21 cellular contexts compared by ENCODE assay signal in genomic region chr9:21837501-21837900, GRCh38. TPM values are rescaled to one million over a fixed set of nuclear protein-coding genes. Genes with fewer than 3 reads are reported as not detected.
DNase-seq lines count a peak whose midpoint lies in the region; ATAC-seq, FAIRE-seq and TF ChIP-seq lines count a peak whose summit lies in the region.
"Had no signal": no experiment of that assay in that cellular context is flagged by ENCODE, and none has a peak within 500 bp of the region (broad histone marks: within the 10 kb centered on the region; RNA-seq: fewer than 3 reads in every experiment).

No MANE protein-coding gene starts in this region.

- H3K4me3 ChIP-seq in SK-N-SH (ENCODE audit: low read depth in 2 of 2, low read length in 1 of 2) (no peak overlapping the region), keratinocyte (ENCODE audit: control insufficient read depth in 2 of 3, extremely low read depth in 1 of 3, insufficient read depth in 2 of 3, low read depth in 1 of 3, low read length in 3 of 3) (no peak overlapping the region)

- no peaks in the 10 kb centered on the region for H3K9me1 ChIP-seq in keratinocyte (ENCODE audit: control insufficient read depth, extremely low read depth, insufficient read depth, low read length)

- no peak overlapping the region for H3K9ac ChIP-seq in SK-N-SH
- no peak overlapping the region for H3K9ac ChIP-seq in keratinocyte (ENCODE audit: control insufficient read depth, extremely low read depth, insufficient read depth, low read length)

- DNase-seq in SK-N-SH (no peak), astrocyte of the hippocampus (ENCODE audit: low read depth, low spot score) (peak; percentile 54), keratinocyte (ENCODE audit: low read depth, low spot score) (no peak), C1 segment of cervical spinal cord (lab: John Stamatoyannopoulos, UW) (no peak), EL (no peak), NCI-H748 treated with DMSO at 0.1 percent for 48 hours (lab: John Stamatoyannopoulos, UW) (no peak)
- DNase-seq in activated CD4-positive, CD25-positive, alpha-beta regulatory T cell (lab: John Stamatoyannopoulos, UW), result no peak
- DNase-seq: activated CD4-positive, alpha-beta T cell treated with anti-CD3 and anti-CD28 coated beads for 4 hours; activated naive CD4-positive, alpha-beta T cell treated with anti-CD3 and anti-CD28 coated beads for 36 hours; activated T-cell treated with anti-CD3 and anti-CD28 coated beads, Interleukin-2, amount 50 U/mL, for 72 hours; amygdala; BE2C; central memory CD4-positive, alpha-beta T cell; NCI-H510A; SIG-M5; trophoblast cell had no signal

- H3K9me2 ChIP-seq in SK-N-SH, result no peaks in the 10 kb centered on the region

- TF ChIP-seq CTCF in SK-N-SH (IDR thresholded peaks at IDR 0.05) (no peak), keratinocyte (optimal IDR thresholded peaks at IDR 0.05 in 1 of 3, IDR thresholded peaks at IDR 0.05 in 1 of 3, conservative IDR thresholded peaks at IDR 0.05 in 1 of 3; ENCODE audit: extremely low read depth in 1 of 3, insufficient read depth in 2 of 3, low read length in 3 of 3) (no peak)

- 96% methylated on average over 6 of the region's 6 CpGs for WGBS in SK-N-SH (ENCODE audit: low lambda C conversion rate)

- H2AFZ ChIP-seq in SK-N-SH (ENCODE audit: low read depth) (no peak overlapping the region), keratinocyte (ENCODE audit: control insufficient read depth, low read length) (no peak overlapping the region)

- CTCF ChIA-PET in SK-N-SH (lab: Yijun Ruan, JAX), result no interaction called here

- H3K9me3 ChIP-seq in SK-N-SH, result no peaks in the 10 kb centered on the region
- no peaks in the 10 kb centered on the region for H3K9me3 ChIP-seq in keratinocyte (ENCODE audit: control insufficient read depth, low read depth, low read length)
- H3K9me3 ChIP-seq: BE2C, neutrophil had no signal

- no peak for TF ChIP-seq RAD21 in SK-N-SH (IDR thresholded peaks at IDR 0.05; ENCODE audit: low read length)

- H3K4me2 ChIP-seq in SK-N-SH, result peak overlapping the region; percentile 50
- no peak overlapping the region for H3K4me2 ChIP-seq in keratinocyte (ENCODE audit: control insufficient read depth, extremely low read depth, insufficient read depth, low read depth, low read length)

- H4K20me1 ChIP-seq in SK-N-SH (ENCODE audit: insufficient read depth), result no peaks in the 10 kb centered on the region
- H4K20me1 ChIP-seq in keratinocyte (ENCODE audit: control insufficient read depth, extremely low read depth, insufficient read depth, low read length), result no peaks in the 10 kb centered on the region

- H3K27ac ChIP-seq in SK-N-SH (ENCODE audit: low read depth in 2 of 2, low read length in 1 of 2) (peak overlapping the region in 1 of 2 experiments; percentile 90; a peak in 3 of 4 replicates), keratinocyte (ENCODE audit: control insufficient read depth, insufficient read depth, low read length) (peak overlapping the region; percentile 6)
- H3K27ac ChIP-seq: neutrophil had no signal

- H3K27me3 ChIP-seq in SK-N-SH (ENCODE audit: insufficient read depth) (no peaks in the 10 kb centered on the region), keratinocyte (ENCODE audit: control insufficient read depth, extremely low read depth, insufficient read depth, low read length) (no peaks in the 10 kb centered on the region)
- H3K27me3 ChIP-seq: BE2C, neutrophil had no signal

- peaks cover 20% of the 10 kb centered on the region for H3F3A ChIP-seq in SK-N-SH (replicated peaks; ENCODE audit: insufficient read depth)

- POLR2A ChIA-PET in SK-N-SH (lab: Yijun Ruan, JAX), result no interaction called here

- no peak for FAIRE-seq in keratinocyte (lab: Jason Lieb, UNC)
- FAIRE-seq: endometrium, GM12892, H54 had no signal

- H3K79me2 ChIP-seq in SK-N-SH (ENCODE audit: insufficient read depth), result 0 out of 2 replicates have a peak, but pooled peaks cover 7% of the 10 kb centered on the region
- H3K79me2 ChIP-seq in keratinocyte (ENCODE audit: control insufficient read depth, insufficient read depth, low read length), result peaks cover 26% of the 10 kb centered on the region

- H3K4me1 ChIP-seq in SK-N-SH (ENCODE audit: control insufficient read depth in 1 of 2, insufficient read depth in 2 of 2, low read depth in 1 of 2, low read length in 1 of 2) (peaks cover 0 to 18% of the 10 kb centered on the region in 2 experiments; a peak in 3 of 4 replicates), keratinocyte (ENCODE audit: control insufficient read depth, extremely low read depth, insufficient read depth, low read length) (peaks cover 39% of the 10 kb centered on the region)
- H3K4me1 ChIP-seq: BE2C had no signal

- TF ChIP-seq EP300 in SK-N-SH (IDR thresholded peaks at IDR 0.05; ENCODE audit: borderline replicate concordance in 1 of 2, low read depth in 1 of 2, low read length in 1 of 2), result no peak

- no peak for ATAC-seq in SK-N-SH treated with all-trans-retinoic acid at 6 μM for 48 hours
- ATAC-seq: activated T-cell treated with anti-CD3 and anti-CD28 coated beads, Interleukin-2, amount 50 U/mL, for 72 hours had no signal

- dilution Hi-C loops in keratinocyte (cut with MboI; ENCODE audit: extremely low pct_ligation_motif_present, low sequenced_read_pairs), result no loop called here

- peaks cover 58 to 60% of the 10 kb centered on the region in 2 experiments for H3K36me3 ChIP-seq in SK-N-SH (replicated peaks in 1 of 2; ENCODE audit: control insufficient read depth in 1 of 2, insufficient read depth in 2 of 2, low read length in 1 of 2)
- H3K36me3 ChIP-seq in keratinocyte (ENCODE audit: control insufficient read depth in 2 of 2, extremely low read depth in 1 of 2, insufficient read depth in 2 of 2, low read length in 2 of 2), result peaks cover 19 to 34% of the 10 kb centered on the region in 2 experiments
- H3K36me3 ChIP-seq: neutrophil had no signal

TF ChIP-seq in SK-N-SH, 30 proteins besides CTCF, POLR2A, EP300 and RAD21 (continues in another document):
- TF ChIP-seq TAF1 (IDR thresholded peaks at IDR 0.05; ENCODE audit: borderline replicate concordance, low read depth, low read length) (no peak), FOXM1 (IDR thresholded peaks at IDR 0.05; ENCODE audit: low read depth) (no peak)

TF ChIP-seq in SK-N-SH treated with all-trans-retinoic acid at 6 μM for 48 hours, 23 proteins besides CTCF, POLR2A, EP300 and RAD21 (continues in another document):
- TF ChIP-seq ZFP3 (CRISPR knock-in tag; IDR thresholded peaks at IDR 0.05) (no peak), ESRRG (CRISPR knock-in tag; IDR thresholded peaks at IDR 0.05) (no peak), GLIS3 (CRISPR knock-in tag; IDR thresholded peaks at IDR 0.05) (no peak), ISL1 (CRISPR knock-in tag; IDR thresholded peaks at IDR 0.05) (no peak), BACH2 (CRISPR knock-in tag; IDR thresholded peaks at IDR 0.05; ENCODE audit: borderline replicate concordance) (no peak), ZNF70 (CRISPR knock-in tag; IDR thresholded peaks at IDR 0.05) (no peak), TSHZ2 (CRISPR knock-in tag; IDR thresholded peaks at IDR 0.05) (no peak)
- TF ChIP-seq, protein P1, sequence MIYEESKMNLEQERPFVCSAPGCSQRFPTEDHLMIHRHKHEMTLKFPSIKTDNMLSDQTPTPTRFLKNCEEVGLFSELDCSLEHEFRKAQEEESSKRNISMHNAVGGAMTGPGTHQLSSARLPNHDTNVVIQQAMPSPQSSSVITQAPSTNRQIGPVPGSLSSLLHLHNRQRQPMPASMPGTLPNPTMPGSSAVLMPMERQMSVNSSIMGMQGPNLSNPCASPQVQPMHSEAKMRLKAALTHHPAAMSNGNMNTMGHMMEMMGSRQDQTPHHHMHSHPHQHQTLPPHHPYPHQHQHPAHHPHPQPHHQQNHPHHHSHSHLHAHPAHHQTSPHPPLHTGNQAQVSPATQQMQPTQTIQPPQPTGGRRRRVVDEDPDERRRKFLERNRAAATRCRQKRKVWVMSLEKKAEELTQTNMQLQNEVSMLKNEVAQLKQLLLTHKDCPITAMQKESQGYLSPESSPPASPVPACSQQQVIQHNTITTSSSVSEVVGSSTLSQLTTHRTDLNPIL (CRISPR knock-in tag; IDR thresholded peaks at IDR 0.05; ENCODE audit: low read depth), result no peak

RNA-seq across cellular contexts. Expression of gene MTAP, which starts 35.1 kb away (rescaled TPM):
- polyA plus RNA-seq in SK-N-SH (2012; rRNA removed) (9.8 and 12.6 TPM in 2 replicates), keratinocyte (24.5 to 50.3 TPM (median 48.7 TPM) in 3 replicates)
- 10.3 and 13.1 TPM in 2 replicates for polyA plus RNA-seq in SK-N-SH (2012; cell fraction: cytosol; rRNA removed)
- polyA plus RNA-seq in SK-N-SH (2012; cell fraction: nucleus; rRNA removed), result 8.4 and 15.9 TPM in 2 replicates
- polyA plus RNA-seq in keratinocyte (2011; ENCODE audit: low read depth), result 15.0 TPM
- polyA plus RNA-seq in keratinocyte (2011; cell fraction: cytosol; rRNA removed), result 23.5 and 32.4 TPM in 2 replicates
- 44.3 and 51.4 TPM in 2 replicates for polyA plus RNA-seq in keratinocyte (2011; cell fraction: nucleus; rRNA removed)
- 16.7 and 39.8 TPM in 2 replicates for polyA plus RNA-seq in keratinocyte (2012; ENCODE audit: low replicate concordance)
- polyA minus RNA-seq in keratinocyte, result 28.1 to 51.7 TPM (median 33.3 TPM) in 3 replicates
- 40.3 TPM for polyA minus RNA-seq in keratinocyte (2011; cell fraction: cytosol; rRNA and poly(A)+ RNA removed)
- 30.6 and 76.9 TPM in 2 replicates for polyA minus RNA-seq in keratinocyte (2011; cell fraction: nucleus; rRNA and poly(A)+ RNA removed)
